8 cellular contexts compared by ENCODE assay signal in the genomic region with DNA sequence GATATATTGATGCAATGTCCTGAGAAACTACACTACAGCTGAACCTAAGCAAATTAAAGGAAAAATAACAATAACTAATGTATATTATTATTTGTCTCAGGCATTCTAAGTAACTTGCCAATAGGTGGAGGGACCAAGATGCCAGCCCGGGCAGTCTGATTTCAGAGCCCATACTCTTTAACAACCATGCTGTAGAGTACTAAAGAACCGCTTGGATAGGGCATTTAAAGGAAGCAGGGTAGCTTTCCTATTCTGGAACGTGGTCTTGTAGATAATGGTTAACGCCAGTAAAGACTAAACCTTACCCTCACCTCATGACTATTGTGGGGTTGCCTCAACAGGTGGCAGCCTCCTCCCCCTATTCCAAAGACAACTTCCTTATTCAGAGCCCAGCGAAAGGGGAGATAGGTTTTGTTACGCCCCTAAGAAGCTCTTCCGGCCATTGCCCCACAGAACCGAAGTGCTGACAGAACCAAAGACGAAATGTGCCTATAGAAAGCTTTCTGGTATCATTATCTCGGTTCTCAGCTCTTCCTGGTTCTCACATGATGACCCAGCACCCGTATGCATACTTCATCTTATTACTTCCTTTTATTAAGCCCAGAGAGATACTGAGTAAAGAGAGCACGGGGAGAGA. TPM values are rescaled to one million over a fixed set of nuclear protein-coding genes. Genes with fewer than 3 reads are reported as not detected.
DNase-seq lines count a peak whose midpoint lies in the region; ATAC-seq, FAIRE-seq and TF ChIP-seq lines count a peak whose summit lies in the region.

No MANE protein-coding gene starts in this region.

- peaks cover 37% of the 10 kb centered on the region for H3K79me2 ChIP-seq in KMS-11 (ENCODE audit: insufficient read depth, low read depth)
- H3K79me2 ChIP-seq in GM12878 (ENCODE audit: control insufficient read depth, insufficient read depth, low read length): peaks cover 31% of the 10 kb centered on the region

- H2AFZ ChIP-seq in KMS-11 (ENCODE audit: low read depth) (peak overlapping the region; percentile 82), GM12878 (ENCODE audit: control insufficient read depth, low read depth, low read length) (peak overlapping the region; percentile 97)

- BruUV-seq in GM12878 (replicated peaks; lab: Mats Ljungman, UMichigan): TSS peak; percentile 99

- no peaks in the 10 kb centered on the region for H3K36me3 ChIP-seq in KMS-11 (ENCODE audit: insufficient read depth)
- peaks cover 0 to 4% of the 10 kb centered on the region in 2 experiments; a peak in 1 of 4 replicates for H3K36me3 ChIP-seq in GM12878 (ENCODE audit: control insufficient read depth in 2 of 2, insufficient read depth in 2 of 2, low read length in 1 of 2)
- H3K36me3 ChIP-seq in spleen: peaks cover 0 to 12% (median 0%) of the 10 kb centered on the region in 6 donors

- RAD21 ChIA-PET in GM12878 (lab: Charles Lee; ENCODE audit: unreplicated experiment): interaction anchor here (0.8 to 4.1 kb wide), 20 partner anchors 14 to 1114 kb away, joined by 3 to 34 read pairs (median 4); no protein-coding TSS in a partner anchor

- TF ChIP-seq POLR2A in GM12878 (IDR thresholded peaks at IDR 0.05; ENCODE audit: low read depth, low read length) (no peak), spleen (IDR thresholded peaks at IDR 0.05) (no peak)

- H3K9me3 ChIP-seq in GM12878 (replicated peaks; ENCODE audit: control insufficient read depth, insufficient read depth, low read length): no peaks in the 10 kb centered on the region
- no peaks in the 10 kb centered on the region for H3K9me3 ChIP-seq in spleen

- no peaks in the 10 kb centered on the region for H4K20me1 ChIP-seq in KMS-11 (ENCODE audit: insufficient read depth)
- H4K20me1 ChIP-seq in GM12878 (ENCODE audit: control insufficient read depth, insufficient read depth): no peaks in the 10 kb centered on the region; the same call in 1 of the 2 replicates

- H3K27me3 ChIP-seq in KMS-11 (ENCODE audit: insufficient read depth, low read depth) (no peaks in the 10 kb centered on the region), GM12878 (replicated peaks in 1 of 2; ENCODE audit: control insufficient read depth in 2 of 2, insufficient read depth in 2 of 2, low read length in 1 of 2) (no peaks in the 10 kb centered on the region), spleen (replicated peaks in 1 of 7) (no peaks in the 10 kb centered on the region)

- H3K4me1 ChIP-seq in KMS-11 (ENCODE audit: low read depth, poor library complexity, severe bottlenecking) (peaks cover 39% of the 10 kb centered on the region), GM12878 (ENCODE audit: control insufficient read depth, insufficient read depth, low read length) (peaks cover 9% of the 10 kb centered on the region), spleen (peaks cover 21 to 57% (median 40%) of the 10 kb centered on the region in 6 donors)

- peak overlapping the region; percentile 97 for H3K4me2 ChIP-seq in KMS-11
- H3K4me2 ChIP-seq in GM12878 (ENCODE audit: control insufficient read depth, insufficient read depth): peak overlapping the region; percentile 78

- POLR2A ChIA-PET in GM10248 (lab: Yijun Ruan, JAX): no interaction called here
- POLR2A ChIA-PET in GM12878 (lab: Charles Lee): interaction anchor here (0.6 to 1.5 kb wide), 6 partner anchors 24 to 242 kb away, joined by 3 to 6 read pairs (median 4); no protein-coding TSS in a partner anchor

- TF ChIP-seq EP300 in GM12878 (IDR thresholded peaks at IDR 0.05; ENCODE audit: borderline replicate concordance in 1 of 2, control insufficient read depth in 1 of 2, low read depth in 2 of 2, low read length in 2 of 2): no peak

- DNase-seq in GM10248 (ENCODE audit: extremely low spot score) (peak; percentile 51), T follicular helper cell (ENCODE audit: low read depth) (peak; percentile 38), GM12878 (ENCODE audit: low read depth, low spot score) (peak; percentile 68), iPS-NIHi7 (ENCODE audit: extremely low spot score) (peak; percentile 49), spleen (peak; percentile 81), hepatic stellate cell (ENCODE audit: low spot score) (no peak)

- H3K9ac ChIP-seq in KMS-11: peak overlapping the region; percentile 73
- peak overlapping the region; percentile 83 for H3K9ac ChIP-seq in GM12878 (ENCODE audit: control insufficient read depth, insufficient read depth, low read length)

- peak; percentile 65 for TF ChIP-seq RAD21 in GM12878 (IDR thresholded peaks at IDR 0.05; ENCODE audit: insufficient read depth, low read depth, low read length)

- FAIRE-seq in GM12878 (lab: Jason Lieb, UNC): peak; percentile 75

- H3K27ac ChIP-seq in KMS-11: peak overlapping the region; percentile 93
- peak overlapping the region; percentile 96 for H3K27ac ChIP-seq in GM12878 (ENCODE audit: control insufficient read depth, insufficient read depth)
- H3K27ac ChIP-seq in spleen: peak overlapping the region; percentile 94 to 100 (median 99)

- under 1% methylated on average over 12 of the region's 12 CpGs for WGBS in GM12878 (ENCODE audit: insufficient coverage, insufficient replicate concordance, low lambda C conversion rate, missing lambda C conversion rate)
- 0 to 1% (median 0%) methylated on average over 12 of the region's 12 CpGs for WGBS in spleen, 5 donors

- H3K4me3 ChIP-seq in KMS-11 (IDR thresholded peaks at IDR 0.05; ENCODE audit: insufficient read depth, low read depth, low read length) (no peak overlapping the region), GM12878 (peak overlapping the region; percentile 81), spleen (peak overlapping the region; percentile 47 to 92 (median 82))

- TF ChIP-seq CTCF in GM10248 (IDR thresholded peaks at IDR 0.05; ENCODE audit: control extremely low read depth, extremely low read depth, low read depth, missing control alignments) (peak; percentile 21), KMS-11 (conservative IDR thresholded peaks at IDR 0.05; ENCODE audit: low read depth, low read length) (peak; percentile 31; the same call in 1 of the 2 replicates), GM12878 (IDR thresholded peaks at IDR 0.05 in 2 of 3, conservative IDR thresholded peaks at IDR 0.05 in 1 of 3; ENCODE audit: control insufficient read depth in 2 of 3, extremely low read depth in 1 of 3, insufficient read depth in 1 of 3, low read depth in 3 of 3, low read length in 3 of 3) (peak in 2 of 3 experiments; percentile 10 to 57; a peak in 3 of 6 replicates), spleen (IDR thresholded peaks at IDR 0.05 in 8 of 11, conservative IDR thresholded peaks at IDR 0.05 in 3 of 11) (no peak)

- intact Hi-C loops in GM12878 (cut with micrococcal nuclease; ENCODE audit: unreplicated experiment): loop anchor here (1.0 to 10.0 kb wide), 5 partner anchors 77 to 353 kb away; partner anchors contain the start of gene COL28A1
- intact Hi-C loops in spleen (cut with DNase I; ENCODE audit: low total_unique reads): loop anchor here (10.0 kb wide), 2 partner anchors 63 to 243 kb away; no protein-coding TSS in a partner anchor

- CTCF ChIA-PET in GM10248 (lab: Yijun Ruan, JAX) (interaction anchor here (1.1 to 1.6 kb wide), 8 partner anchors 8 to 389 kb away, joined by 3 to 5 read pairs (median 4); no protein-coding TSS in a partner anchor), GM12878 (lab: Yijun Ruan, JAX) (interaction anchor here (0.5 to 4.6 kb wide), 47 partner anchors 20 to 1114 kb away, joined by 3 to 19 read pairs (median 3); no protein-coding TSS in a partner anchor)

- peak; percentile 46 for ATAC-seq in GM21825 (IDR thresholded peaks at IDR 0.05; ENCODE audit: unreplicated experiment)
- ATAC-seq in GM12878: peak; percentile 50

- in situ Hi-C loops in GM12878 (cut with MboI): no loop called here

- SMC1A ChIA-PET in GM12878 (lab: Charles Lee; ENCODE audit: uncharacterized antibody, unreplicated experiment): interaction anchor here (0.6 to 2.6 kb wide), 32 partner anchors 9 to 1114 kb away, joined by 3 to 21 read pairs (median 4); no protein-coding TSS in a partner anchor

TF ChIP-seq in GM12878, 131 proteins besides CTCF, POLR2A, EP300 and RAD21 (continues in another document):
- TF ChIP-seq HDGF (IDR thresholded peaks at IDR 0.05) (no peak), MEF2A (IDR thresholded peaks at IDR 0.05; ENCODE audit: insufficient read depth, low read depth, low read length) (no peak), ZNF384 (IDR thresholded peaks at IDR 0.05; ENCODE audit: borderline replicate concordance, low read depth, low read length) (no peak), SMC3 (IDR thresholded peaks at IDR 0.05; ENCODE audit: borderline replicate concordance, low read length) (peak; percentile 47; the same call in 1 of the 2 replicates)

RNA-seq across cellular contexts. Expression of gene C1GALT1, which starts 0.7 kb away (rescaled TPM):
- 26.1 and 34.1 TPM in 2 replicates for total RNA-seq in GM12878 (2013; cell fraction: nucleolus; rRNA removed)
- total RNA-seq in GM12878 (2014; rRNA removed) (6.0 and 7.7 TPM in 2 replicates), GM12878 (2014; rRNA removed; fragmentation: Illumina TruSeq; extraction: Trizol) (7.6 and 8.5 TPM in 2 replicates), GM12878 (2021) (10.6 and 11.2 TPM in 2 replicates), spleen (10 to 100 TPM; 36.9 to 61.2 (median 43.3) TPM)
- 2.7 TPM for polyA plus RNA-seq in GM12878 (2011; ENCODE audit: low read depth)
- polyA plus RNA-seq in GM12878 (2011; rRNA removed) (12.1 and 24.0 TPM in 2 replicates), GM12878 (2014; fragmentation: Illumina TruSeq; extraction: Trizol) (5.8 and 8.6 TPM in 2 replicates), GM12878 (2014; fragmentation: Nextera tagmentation; extraction: Ambion mirVana) (1 to 10 TPM; 1.6 to 2.7 TPM), GM12878 (2014; rRNA removed) (5.2 and 6.0 TPM in 2 replicates), GM12878 (2016; fragmentation: Nextera tagmentation; extraction: Ambion mirVana) (10 to 100 TPM; 16.9 to 25.0 TPM), spleen (1 to 10 TPM; 6.9 to 9.2 (median 7.9) TPM)
- polyA plus RNA-seq in GM12878 (2011; cell fraction: cytosol; rRNA removed): 4.2 and 5.5 TPM in 2 replicates
- polyA plus RNA-seq in GM12878 (2011; cell fraction: nucleus; rRNA removed): 4.9 and 5.5 TPM in 2 replicates
- 5.5 and 9.4 TPM in 2 replicates for polyA plus RNA-seq in GM12878 (2012)
- polyA minus RNA-seq in GM12878 (2011; rRNA and poly(A)+ RNA removed): 6.7 and 9.4 TPM in 2 replicates
- polyA minus RNA-seq in GM12878 (2011; cell fraction: cytosol; rRNA and poly(A)+ RNA removed): 2.7 and 4.4 TPM in 2 replicates
- 9.2 and 18.4 TPM in 2 replicates for polyA minus RNA-seq in GM12878 (2011; cell fraction: nucleus; rRNA and poly(A)+ RNA removed)

Comparison
In these comparisons a context has a peak if more than half of its experiments do, and no peak if none do; other contexts are left out.
1. CTCF ChIP-seq: peak in GM10248 (single experiment), KMS-11 (single experiment) and GM12878 (2 of 3); none in spleen (0 of 11).
2. Peak in every context shown above with its lines, with median percentiles within 50 percentile points of each other: H3K27ac ChIP-seq.